Comparison of ENCODE assay signal across 10 cellular contexts in the genomic region with DNA sequence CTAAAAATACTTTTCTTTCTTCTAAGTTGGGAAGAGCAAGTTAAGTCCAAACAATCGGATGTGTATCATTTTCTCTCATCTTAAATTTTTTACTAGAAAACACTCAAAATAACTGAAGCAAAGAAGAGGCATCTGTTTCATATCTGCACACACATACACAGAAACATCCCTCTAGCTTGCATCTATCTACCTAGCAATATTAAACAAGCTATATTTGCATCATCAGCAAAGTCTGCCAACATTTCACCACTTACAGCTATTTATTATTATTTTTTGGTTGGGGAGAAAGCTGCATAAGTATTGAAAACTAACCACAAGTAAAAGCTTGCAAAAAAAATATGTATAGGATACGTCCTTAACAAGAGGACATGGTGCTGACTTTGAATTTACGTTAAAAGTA. TPM values are rescaled to one million over a fixed set of nuclear protein-coding genes. Genes with fewer than 3 reads are reported as not detected.
DNase-seq lines count a peak whose midpoint lies in the region; ATAC-seq and TF ChIP-seq lines count a peak whose summit lies in the region.
"Had no signal": no experiment of that assay in that cellular context is flagged by ENCODE, and none has a peak within 500 bp of the region (broad histone marks: within the 10 kb centered on the region; RNA-seq: fewer than 3 reads in every experiment).

No MANE protein-coding gene starts in this region.

- peaks cover 40% of the 10 kb centered on the region for H3K4me1 ChIP-seq in DOHH2 (ENCODE audit: control insufficient read depth, low read length)
- H3K4me1 ChIP-seq in PC-3 (ENCODE audit: insufficient read depth, low read length), result peaks cover 34% of the 10 kb centered on the region
- H3K4me1 ChIP-seq in esophagus muscularis mucosa, result peaks cover 41 to 64% (median 59%) of the 10 kb centered on the region in 4 donors
- peaks cover 7% of the 10 kb centered on the region for H3K4me1 ChIP-seq in ovary (ENCODE audit: insufficient read depth)
- H3K4me1 ChIP-seq in prostate gland (replicated peaks), result no peaks in the 10 kb centered on the region

- H3K27ac ChIP-seq in DOHH2 (ENCODE audit: low read depth, low read length) (no peak overlapping the region), PC-3 (ENCODE audit: low read length) (no peak overlapping the region), esophagus muscularis mucosa (replicated peaks in 1 of 4) (peak overlapping the region; percentile 92 to 98 (median 98)), ovary (no peak overlapping the region), prostate gland (no peak overlapping the region)

- no peaks in the 10 kb centered on the region for H3K36me3 ChIP-seq in DOHH2 (ENCODE audit: control insufficient read depth, low read length)
- no peaks in the 10 kb centered on the region for H3K36me3 ChIP-seq in PC-3 (ENCODE audit: low read depth, low read length)
- no peaks in the 10 kb centered on the region for H3K36me3 ChIP-seq in esophagus muscularis mucosa
- no peaks in the 10 kb centered on the region for H3K36me3 ChIP-seq in ovary
- no peaks in the 10 kb centered on the region for H3K36me3 ChIP-seq in prostate gland

- H4K20me1 ChIP-seq in DOHH2 (ENCODE audit: control insufficient read depth, insufficient read depth, low read depth, low read length) (no peaks in the 10 kb centered on the region), PC-3 (ENCODE audit: low read length) (no peaks in the 10 kb centered on the region; the same call in 1 of the 2 replicates)

- H3K9me2 ChIP-seq in DOHH2 (replicated peaks; ENCODE audit: control insufficient read depth, low read length) (no peaks in the 10 kb centered on the region), PC-3 (replicated peaks; ENCODE audit: low read length) (no peaks in the 10 kb centered on the region)

- H2AFZ ChIP-seq in PC-3 (ENCODE audit: low read length), result no peak overlapping the region

- POLR2A ChIA-PET in PC-3 (lab: Charles Lee; ENCODE audit: unreplicated experiment), result no interaction called here

- intact Hi-C loops in PC-3 (cut with micrococcal nuclease), result loop anchor here (1.0 to 10.0 kb wide), 4 partner anchors 16 to 359 kb away; a partner anchor contains a TSS
- intact Hi-C loops in esophagus muscularis mucosa (cut with DNase I), result loop anchor here (2.0 kb wide), 1 partner anchor 41 kb away; no protein-coding TSS in a partner anchor
- intact Hi-C loops in ovary (cut with DNase I), result no loop called here
- intact Hi-C loops in prostate gland (cut with DNase I), result loop anchor here (2.0 kb wide), 1 partner anchor 71 kb away; no protein-coding TSS in a partner anchor

- no TSS peak for BruUV-seq in PC-3 (replicated peaks; lab: Mats Ljungman, UMichigan)

- CTCF ChIA-PET in PC-3 (lab: Charles Lee), result interaction anchor here (1.5 to 1.7 kb wide), 2 partner anchors 32 to 46 kb away, joined by 6 to 7 read pairs; no protein-coding TSS in a partner anchor

- peaks cover 60% of the 10 kb centered on the region for H3K79me2 ChIP-seq in DOHH2 (ENCODE audit: control insufficient read depth, low read length)
- peaks cover 57% of the 10 kb centered on the region for H3K79me2 ChIP-seq in PC-3 (ENCODE audit: low read length)

- ATAC-seq in PC-3, result no peak

- TF ChIP-seq EP300 in esophagus muscularis mucosa (IDR thresholded peaks at IDR 0.05) (no peak), ovary (IDR thresholded peaks at IDR 0.05) (no peak)

- DNase-seq in PC-3 (no peak), esophagus muscularis mucosa (ENCODE audit: extremely low spot score) (no peak), ovary (no peak), NCI-H2081 treated with DMSO at 0.1 percent for 48 hours (lab: John Stamatoyannopoulos, UW) (no peak), prostate gland (ENCODE audit: low spot score) (no peak), cerebellar cortex (ENCODE audit: low spot score) (no peak), cerebellar nuclear complex (lab: John Stamatoyannopoulos, UW) (no peak)
- DNase-seq: occipital lobe; stimulated activated naive CD4-positive, alpha-beta T cell treated with Interleukin-2 at 50 U/mL for 16 hours had no signal

- H3F3A ChIP-seq in DOHH2 (ENCODE audit: control insufficient read depth, insufficient read depth), result peaks cover 21% of the 10 kb centered on the region
- H3F3A ChIP-seq in PC-3 (ENCODE audit: low read length, unreplicated experiment), result no peaks in the 10 kb centered on the region

- H3K9me3 ChIP-seq in DOHH2 (ENCODE audit: control insufficient read depth, insufficient read depth, low read length) (no peaks in the 10 kb centered on the region), PC-3 (ENCODE audit: low read length) (no peaks in the 10 kb centered on the region), esophagus muscularis mucosa (no peaks in the 10 kb centered on the region), ovary (no peaks in the 10 kb centered on the region), prostate gland (no peaks in the 10 kb centered on the region)

- TF ChIP-seq POLR2A in esophagus muscularis mucosa (IDR thresholded peaks at IDR 0.05; ENCODE audit: low read depth) (no peak), ovary (IDR thresholded peaks at IDR 0.05) (no peak), prostate gland (IDR thresholded peaks at IDR 0.05) (no peak)

- H3K27me3 ChIP-seq in DOHH2 (ENCODE audit: control insufficient read depth, low read length), result no peaks in the 10 kb centered on the region
- no peaks in the 10 kb centered on the region for H3K27me3 ChIP-seq in PC-3 (ENCODE audit: low read length)
- no peaks in the 10 kb centered on the region for H3K27me3 ChIP-seq in esophagus muscularis mucosa
- no peaks in the 10 kb centered on the region for H3K27me3 ChIP-seq in ovary
- H3K27me3 ChIP-seq in prostate gland (replicated peaks; ENCODE audit: insufficient read depth), result no peaks in the 10 kb centered on the region

- WGBS in esophagus muscularis mucosa, result 38% methylated on average over 3 of the region's 3 CpGs
- WGBS in ovary, 3 donors, result 52 to 64% (median 55%) methylated on average over 3 of the region's 3 CpGs
- 50% methylated on average over 3 of the region's 3 CpGs for WGBS in prostate gland

- TF ChIP-seq CTCF in DOHH2 (IDR thresholded peaks at IDR 0.05; ENCODE audit: low read depth, low read length, poor library complexity, severe bottlenecking) (no peak), PC-3 (conservative IDR thresholded peaks at IDR 0.05; ENCODE audit: low read depth, low read length) (no peak), esophagus muscularis mucosa (IDR thresholded peaks at IDR 0.05) (no peak), ovary (IDR thresholded peaks at IDR 0.05) (no peak), prostate gland (IDR thresholded peaks at IDR 0.05) (no peak)

- H3K4me2 ChIP-seq in DOHH2 (ENCODE audit: low read length) (peak overlapping the region; percentile 92), PC-3 (ENCODE audit: low read length) (peak overlapping the region; percentile 94)

- H3K4me3 ChIP-seq in DOHH2 (ENCODE audit: low read length) (peak overlapping the region; percentile 92), PC-3 (ENCODE audit: low read length) (peak overlapping the region; percentile 89), esophagus muscularis mucosa (peak overlapping the region; percentile 66 to 93 (median 91)), ovary (peak overlapping the region; percentile 85), prostate gland (peak overlapping the region in 1 of 2 donors; percentile 65)

- peak overlapping the region; percentile 87 for H3K9ac ChIP-seq in PC-3 (ENCODE audit: low read length)

RNA-seq across cellular contexts. Expression of a gene that starts 1.9 kb away (rescaled TPM):
- 25.3 and 28.5 TPM in 2 replicates for total RNA-seq in PC-3 (2014; rRNA removed)
- 10 to 100 TPM; 41.7 to 46.5 (median 45.0) TPM for total RNA-seq in esophagus muscularis mucosa
- 10 to 100 TPM; 18.1 to 29.3 (median 24.1) TPM for total RNA-seq in ovary
- 10 to 100 TPM; 15.9 to 28.0 TPM for polyA plus RNA-seq in ovary
- 10 to 100 TPM; 22.3 to 25.5 TPM for total RNA-seq in prostate gland

Comparison
In these comparisons a context has a peak if more than half of its experiments do, and no peak if none do; other contexts are left out.
1. H3K27ac ChIP-seq: peak in esophagus muscularis mucosa (4 of 4); none in DOHH2 (single experiment), PC-3 (single experiment), ovary (0 of 2) and prostate gland (0 of 2).
2. intact Hi-C loops: an anchor here in PC-3 (1.0 to 10.0 kb wide), esophagus muscularis mucosa (2.0 kb wide) and prostate gland (2.0 kb wide); none called in ovary.